In genomic region chr13:41919031-41919740, GRCh38 we compare ENCODE assay signal across 12 cellular contexts. TPM values are rescaled to one million over a fixed set of nuclear protein-coding genes. Genes with fewer than 3 reads are reported as not detected.
A peak's percentile ranks its signal among the peaks of the same experiment; 100 is the strongest.
DNase-seq lines count a peak whose midpoint lies in the region; ATAC-seq and TF ChIP-seq lines count a peak whose summit lies in the region.
"Had no signal": no experiment of that assay in that cellular context is flagged by ENCODE, and none has a peak within 500 bp of the region (broad histone marks: within the 10 kb centered on the region; RNA-seq: fewer than 3 reads in every experiment).

No MANE protein-coding gene starts in this region.

- TF ChIP-seq CTCF in mucosa of descending colon (IDR thresholded peaks at IDR 0.05), result no peak

- peak; percentile 25 for ATAC-seq in mucosa of descending colon

- no peaks in the 10 kb centered on the region for H3K27me3 ChIP-seq in Karpas-422 (ENCODE audit: low read length)
- H3K27me3 ChIP-seq: breast epithelium had no signal

- H3K9ac ChIP-seq in Karpas-422 (ENCODE audit: low read length), result peak overlapping the region; percentile 46

- intact Hi-C loops in mucosa of descending colon (cut with DNase I, micrococcal nuclease), result no loop called here

- peaks cover 6% of the 10 kb centered on the region; the same call in 1 of the 2 replicates for H3K36me3 ChIP-seq in Karpas-422 (ENCODE audit: insufficient read depth, low read length)
- no peaks in the 10 kb centered on the region for H3K36me3 ChIP-seq in mucosa of descending colon (ENCODE audit: low read depth)
- H3K36me3 ChIP-seq: breast epithelium, prostate gland had no signal

- peak overlapping the region; percentile 85 for H3K4me2 ChIP-seq in Karpas-422 (ENCODE audit: low read depth, low read length, poor library complexity, severe bottlenecking)

- H3K4me1 ChIP-seq in Karpas-422 (ENCODE audit: low read length) (peaks cover 68% of the 10 kb centered on the region), mucosa of descending colon (ENCODE audit: low read depth) (no peaks in the 10 kb centered on the region)
- H3K4me1 ChIP-seq: breast epithelium, prostate gland had no signal

- H2AFZ ChIP-seq in Karpas-422 (ENCODE audit: low read length), result no peak overlapping the region

- H3K9me2 ChIP-seq in Karpas-422 (replicated peaks; ENCODE audit: insufficient read depth, low read length), result no peaks in the 10 kb centered on the region

- H3K27ac ChIP-seq in Karpas-422 (ENCODE audit: low read length), result peak overlapping the region; percentile 86
- H3K27ac ChIP-seq: breast epithelium, prostate gland had no signal

- in situ Hi-C loops in G401 (cut with HindIII; ENCODE audit: low sequenced_read_pairs), result no loop called here

- DNase-seq in G401 (ENCODE audit: low spot score), result peak; percentile 87
- DNase-seq in Karpas-422, result no peak
- peak; percentile 87 for DNase-seq in cerebellar cortex (ENCODE audit: low spot score)
- DNase-seq in mucosa of descending colon, result no peak
- no peak for DNase-seq in GOT3 (lab: John Stamatoyannopoulos, UW)
- DNase-seq in OCI-M2 (lab: John Stamatoyannopoulos, UW; ENCODE audit: unreplicated experiment), result no peak
- DNase-seq in AG08396 (ENCODE audit: low spot score), result no peak
- DNase-seq: activated naive CD4-positive, alpha-beta T cell; DMS79; effector CD4-positive, alpha-beta T cell had no signal

- H3K79me2 ChIP-seq in Karpas-422 (ENCODE audit: low read length), result peaks cover 63% of the 10 kb centered on the region

- H3K4me3 ChIP-seq in Karpas-422 (ENCODE audit: low read length) (peak overlapping the region; percentile 39), mucosa of descending colon (no peak overlapping the region)
- H3K4me3 ChIP-seq: breast epithelium, prostate gland had no signal

- H3K9me3 ChIP-seq in Karpas-422 (ENCODE audit: low read length) (peaks cover 5% of the 10 kb centered on the region; the same call in 1 of the 2 replicates), mucosa of descending colon (peaks cover 3% of the 10 kb centered on the region)
- H3K9me3 ChIP-seq: prostate gland had no signal

- peaks cover 10% of the 10 kb centered on the region; the same call in 1 of the 2 replicates for H4K20me1 ChIP-seq in Karpas-422 (ENCODE audit: insufficient read depth, low read depth, low read length)

RNA-seq across cellular contexts. Expression of gene VWA8, which starts 41.7 kb away (rescaled TPM):
- total RNA-seq in G401 (2014; rRNA removed; shearing (Covaris generic)), result 12.9 and 19.2 TPM in 2 replicates
- 23.8 and 35.7 TPM in 2 replicates for total RNA-seq in Karpas-422 (2014; rRNA removed; shearing (Covaris generic); ENCODE audit: low replicate concordance)
- 10 to 100 TPM; 19.1 to 31.5 (median 27.0) TPM for total RNA-seq in mucosa of descending colon

Comparison
In these comparisons a context has a peak if more than half of its experiments do, and no peak if none do; other contexts are left out.
1. DNase-seq: peak in G401 (single experiment) and cerebellar cortex (single experiment); none in Karpas-422 (single experiment), mucosa of descending colon (0 of 3), GOT3 (single experiment), OCI-M2 (single experiment) and AG08396 (single experiment).